1 cellular context compared by ENCODE assay signal in genomic region chr1:248873993-248874671, GRCh38.
TF ChIP-seq lines count a peak whose summit lies in the region.

No MANE protein-coding gene starts in this region.

TF ChIP-seq in GM12878, 131 proteins besides CTCF, POLR2A, EP300 and RAD21 (continued from another document):
- TF ChIP-seq E2F8 (IDR thresholded peaks at IDR 0.05; ENCODE audit: low read depth, partially characterized antibody) (peak; percentile 74), MYB (IDR thresholded peaks at IDR 0.05; ENCODE audit: borderline replicate concordance, low read depth, low read length) (no peak), JUND (IDR thresholded peaks at IDR 0.05; ENCODE audit: low read depth, low read length) (no peak), BCL11A (IDR thresholded peaks at IDR 0.05; ENCODE audit: low read depth, low read length) (no peak), RAD51 (IDR thresholded peaks at IDR 0.05) (no peak), FOXK2 (IDR thresholded peaks at IDR 0.05) (no peak; the same call in 1 of the 2 replicates), NFYA (IDR thresholded peaks at IDR 0.05; ENCODE audit: borderline replicate concordance, low read depth, low read length) (no peak), RCOR1 (conservative IDR thresholded peaks at IDR 0.05; ENCODE audit: low read depth, low read length) (no peak; the same call in 1 of the 2 replicates), SMC3 (IDR thresholded peaks at IDR 0.05; ENCODE audit: borderline replicate concordance, low read length) (no peak), BCL3 (IDR thresholded peaks at IDR 0.05; ENCODE audit: borderline replicate concordance, insufficient read depth, low read depth, low read length, poor library complexity, severe bottlenecking) (no peak), ZNF217 (IDR thresholded peaks at IDR 0.05) (0 out of 2 replicates have a peak, but pooled peaks have one; percentile 56), ETV6 (conservative IDR thresholded peaks at IDR 0.05 in 1 of 2, IDR thresholded peaks at IDR 0.05 in 1 of 2; ENCODE audit: borderline replicate concordance in 1 of 2, low read depth in 1 of 2) (0 out of 4 replicates have a peak, but pooled peaks of 1 of the 2 experiments have one; percentile 25), ZZZ3 (IDR thresholded peaks at IDR 0.05; ENCODE audit: control insufficient read depth, insufficient read length, low read depth) (no peak), RUNX3 (IDR thresholded peaks at IDR 0.05; ENCODE audit: low read length) (peak; percentile 90), ZNF622 (IDR thresholded peaks at IDR 0.05) (no peak), BMI1 (IDR thresholded peaks at IDR 0.05; ENCODE audit: borderline replicate concordance) (no peak), NKRF (conservative IDR thresholded peaks at IDR 0.05) (no peak; the same call in none of the 2 replicates), IKZF2 (IDR thresholded peaks at IDR 0.05) (peak; percentile 99), YY1 (IDR thresholded peaks at IDR 0.05; ENCODE audit: low read depth, low read length) (peak; percentile 85), TCF3 (IDR thresholded peaks at IDR 0.05; ENCODE audit: borderline replicate concordance, insufficient read depth, low read depth, low read length) (no peak)
